14 cellular contexts compared by ENCODE assay signal in the genomic region with DNA sequence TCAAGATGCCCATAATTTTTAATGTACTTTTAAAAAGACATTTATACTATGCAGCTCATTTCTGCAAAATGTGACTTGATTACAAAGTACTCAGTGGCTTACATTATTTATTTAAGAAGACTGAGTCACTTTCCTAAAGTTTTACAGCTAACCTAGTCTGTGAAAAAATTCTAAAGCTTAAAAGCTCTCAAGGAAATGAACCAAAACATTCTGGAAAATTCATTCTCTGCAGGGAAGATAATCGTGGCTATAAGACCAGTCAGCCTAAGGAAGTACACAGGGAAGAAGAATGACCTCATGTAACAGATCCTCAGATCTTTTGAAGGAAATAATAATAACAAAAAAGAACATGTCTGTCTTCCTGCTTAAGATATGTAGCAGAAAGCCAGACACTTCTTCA.
DNase-seq lines count a peak whose midpoint lies in the region; ATAC-seq, FAIRE-seq and TF ChIP-seq lines count a peak whose summit lies in the region.
"Had no signal": no experiment of that assay in that cellular context is flagged by ENCODE, and none has a peak within 500 bp of the region (broad histone marks: within the 10 kb centered on the region; RNA-seq: fewer than 3 reads in every experiment).

No MANE protein-coding gene starts in this region.

- H3K27ac ChIP-seq in endothelial cell of umbilical vein (ENCODE audit: insufficient read depth, low read depth, low read length) (peak overlapping the region; percentile 87), aorta (ENCODE audit: low read depth in 1 of 2, low read length in 2 of 2) (no peak overlapping the region)
- H3K27ac ChIP-seq: neural progenitor cell, spleen had no signal

- no peaks in the 10 kb centered on the region for H3K9me3 Mint-ChIP-seq in chondrocyte (ENCODE audit: low read depth)
- H3K9me3 Mint-ChIP-seq: activated naive CD4-positive, alpha-beta T cell treated with anti-CD3 and anti-CD28 coated beads, Interleukin-2, amount 10 ng/mL, durations not matched to agents 7 days and 5 days; neural progenitor cell had no signal

- H3K4me2 ChIP-seq in endothelial cell of umbilical vein (ENCODE audit: insufficient read depth, low read length): peak overlapping the region; percentile 59
- H3K4me2 ChIP-seq: neural progenitor cell had no signal

- peak overlapping the region; percentile 65 for H3K9ac ChIP-seq in endothelial cell of umbilical vein (replicated peaks; ENCODE audit: extremely low read depth, insufficient read depth, low read length)
- H3K9ac ChIP-seq: neural progenitor cell had no signal

- CTCF ChIA-PET in endothelial cell of umbilical vein (lab: Charles Lee): interaction anchor here (1.1 to 8.0 kb wide), 7 partner anchors 12 to 105 kb away, joined by 3 to 54 read pairs (median 7); no protein-coding TSS in a partner anchor

- ATAC-seq in aorta (ENCODE audit: low FRiP score): no peak
- ATAC-seq in left colon: no peak

- 0 to 6% methylated on average over 1 of the region's 1 CpG for WGBS in aorta, 2 donors

- H3K27me3 Mint-ChIP-seq in chondrocyte (ENCODE audit: low read depth): no peaks in the 10 kb centered on the region
- H3K27me3 Mint-ChIP-seq: activated naive CD4-positive, alpha-beta T cell treated with anti-CD3 and anti-CD28 coated beads, Interleukin-2, amount 10 ng/mL, durations not matched to agents 7 days and 5 days had no signal

- POLR2A ChIA-PET in endothelial cell of umbilical vein (lab: Charles Lee): no interaction called here

- H3K27me3 ChIP-seq in endothelial cell of umbilical vein (ENCODE audit: control insufficient read depth in 2 of 2, insufficient read depth in 2 of 2, low read length in 2 of 2) (no peaks in the 10 kb centered on the region), aorta (ENCODE audit: control insufficient read depth in 1 of 2, insufficient read depth in 2 of 2, low read length in 1 of 2) (no peaks in the 10 kb centered on the region)
- H3K27me3 ChIP-seq: neural progenitor cell, spleen had no signal

- H3K4me1 ChIP-seq in endothelial cell of umbilical vein (ENCODE audit: control insufficient read depth, extremely low read depth, insufficient read depth, low read length): peaks cover 55% of the 10 kb centered on the region
- H3K4me1 ChIP-seq in aorta (ENCODE audit: control insufficient read depth in 1 of 2, insufficient read depth in 2 of 2, low read length in 2 of 2): peaks cover 0 to 5% of the 10 kb centered on the region in 2 donors
- H3K4me1 ChIP-seq: neural progenitor cell had no signal

- no peak overlapping the region for H3K4me3 Mint-ChIP-seq in chondrocyte (ENCODE audit: unreplicated experiment)
- H3K4me3 Mint-ChIP-seq: activated naive CD4-positive, alpha-beta T cell treated with anti-CD3 and anti-CD28 coated beads, Interleukin-2, amount 10 ng/mL, durations not matched to agents 7 days and 5 days; neural progenitor cell had no signal

- H3K9me1 ChIP-seq in endothelial cell of umbilical vein (replicated peaks; ENCODE audit: control insufficient read depth, extremely low read depth, insufficient read depth, low read length): no peaks in the 10 kb centered on the region

- no peaks in the 10 kb centered on the region for H4K20me1 ChIP-seq in endothelial cell of umbilical vein (replicated peaks; ENCODE audit: control insufficient read depth, extremely low read depth, insufficient read depth, low read length)

- H3K27ac Mint-ChIP-seq in chondrocyte (ENCODE audit: unreplicated experiment): no peak overlapping the region
- H3K27ac Mint-ChIP-seq: activated naive CD4-positive, alpha-beta T cell treated with anti-CD3 and anti-CD28 coated beads, Interleukin-2, amount 10 ng/mL, durations not matched to agents 7 days and 5 days; neural progenitor cell had no signal

- FAIRE-seq in endothelial cell of umbilical vein (lab: Jason Lieb, UNC): peak; percentile 94

- TF ChIP-seq CTCF in endothelial cell of umbilical vein (IDR thresholded peaks at IDR 0.05; ENCODE audit: extremely low read depth in 1 of 2, insufficient read depth in 1 of 2, low read depth in 1 of 2, low read length in 2 of 2) (no peak), chondrocyte (IDR thresholded peaks at IDR 0.05) (no peak)

- peaks cover 31% of the 10 kb centered on the region for H3K4me1 Mint-ChIP-seq in chondrocyte (ENCODE audit: low read depth)
- H3K4me1 Mint-ChIP-seq: activated naive CD4-positive, alpha-beta T cell treated with anti-CD3 and anti-CD28 coated beads, Interleukin-2, amount 10 ng/mL, durations not matched to agents 7 days and 5 days had no signal

- H2AFZ ChIP-seq in endothelial cell of umbilical vein (ENCODE audit: low read depth, low read length): peak overlapping the region; percentile 32
- H2AFZ ChIP-seq: neural progenitor cell had no signal

- H3K9me3 ChIP-seq in endothelial cell of umbilical vein (replicated peaks; ENCODE audit: control insufficient read depth, insufficient read depth, low read length): no peaks in the 10 kb centered on the region
- no peaks in the 10 kb centered on the region for H3K9me3 ChIP-seq in aorta (ENCODE audit: control insufficient read depth, low read length)
- H3K9me3 ChIP-seq: spleen had no signal

- dilution Hi-C loops in endothelial cell of umbilical vein (cut with MboI; ENCODE audit: extremely low pct_ligation_motif_present, low sequenced_read_pairs): no loop called here

- BruUV-seq in endothelial cell of umbilical vein (replicated peaks; lab: Mats Ljungman, UMichigan): no TSS peak

- H3K4me3 ChIP-seq in endothelial cell of umbilical vein (replicated peaks in 1 of 3; ENCODE audit: insufficient read depth in 1 of 3, low read depth in 1 of 3, low read length in 3 of 3) (no peak overlapping the region), aorta (ENCODE audit: low read length in 2 of 2) (no peak overlapping the region)
- H3K4me3 ChIP-seq: neural progenitor cell, spleen had no signal

- TF ChIP-seq POLR2A in endothelial cell of umbilical vein (IDR thresholded peaks at IDR 0.05; ENCODE audit: low read depth, low read length): no peak

- no peaks in the 10 kb centered on the region for H3K36me3 Mint-ChIP-seq in chondrocyte (ENCODE audit: low read depth)
- H3K36me3 Mint-ChIP-seq: activated naive CD4-positive, alpha-beta T cell treated with anti-CD3 and anti-CD28 coated beads, Interleukin-2, amount 10 ng/mL, durations not matched to agents 7 days and 5 days; neural progenitor cell had no signal

- H3K36me3 ChIP-seq in endothelial cell of umbilical vein (ENCODE audit: control insufficient read depth in 2 of 2, extremely low read depth in 1 of 2, insufficient read depth in 2 of 2, low read length in 2 of 2): no peaks in the 10 kb centered on the region
- H3K36me3 ChIP-seq in aorta (ENCODE audit: control insufficient read depth in 1 of 2, insufficient read depth in 2 of 2, low read length in 1 of 2): peaks cover 0 to 2% of the 10 kb centered on the region in 2 donors
- H3K36me3 ChIP-seq: neural progenitor cell, spleen had no signal

- H3K79me2 ChIP-seq in endothelial cell of umbilical vein (ENCODE audit: control insufficient read depth, insufficient read depth, low read length): no peaks in the 10 kb centered on the region

- DNase-seq in EH (ENCODE audit: low read depth): peak; percentile 92
- peak; percentile 44 for DNase-seq in RPMI7951 (ENCODE audit: low read depth)
- DNase-seq in endothelial cell of umbilical vein (ENCODE audit: low read depth, low spot score): peak; percentile 85
- peak; percentile 52 for DNase-seq in non-pigmented ciliary epithelial cell (ENCODE audit: low read depth)
- DNase-seq in chondrocyte (ENCODE audit: low spot score): no peak
- DNase-seq in HuH-7 (ENCODE audit: low spot score): no peak
- no peak for DNase-seq in aorta
- no peak for DNase-seq in left colon
- DNase-seq: activated naive CD4-positive, alpha-beta T cell treated with anti-CD3 and anti-CD28 coated beads, Interleukin-2, amount 10 ng/mL, durations not matched to agents 7 days and 5 days; NCI-H1417 treated with DMSO at 0.1 percent for 48 hours; NCI-H526 treated with DMSO at 0.1 percent for 48 hours; Right ventricle myocardium superior; spleen had no signal

- intact Hi-C loops in endothelial cell of umbilical vein (cut with micrococcal nuclease): loop anchor here (1.0 kb wide), 1 partner anchor 31 kb away; no protein-coding TSS in a partner anchor
- intact Hi-C loops in aorta (cut with DNase I): no loop called here
- intact Hi-C loops in left colon (cut with DNase I, micrococcal nuclease): no loop called here

TF ChIP-seq in endothelial cell of umbilical vein, 7 proteins besides CTCF, POLR2A, EP300 and RAD21:
- TF ChIP-seq EZH2 (IDR thresholded peaks at IDR 0.05; ENCODE audit: borderline replicate concordance, low read depth, low read length, severe bottlenecking): no peak
- peak; percentile 56 for TF ChIP-seq FOS (IDR thresholded peaks at IDR 0.05; ENCODE audit: borderline replicate concordance, insufficient read depth, low read length)
- TF ChIP-seq, protein P1, sequence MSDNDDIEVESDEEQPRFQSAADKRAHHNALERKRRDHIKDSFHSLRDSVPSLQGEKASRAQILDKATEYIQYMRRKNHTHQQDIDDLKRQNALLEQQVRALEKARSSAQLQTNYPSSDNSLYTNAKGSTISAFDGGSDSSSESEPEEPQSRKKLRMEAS (IDR thresholded peaks at IDR 0.05; ENCODE audit: insufficient read depth, insufficient read length): no peak
- TF ChIP-seq POLR2AphosphoS5 (IDR thresholded peaks at IDR 0.05; ENCODE audit: insufficient read depth, low read depth, low read length): no peak
- TF ChIP-seq JUN (IDR thresholded peaks at IDR 0.05; ENCODE audit: borderline replicate concordance, insufficient read depth, insufficient read length, low read depth): peak; percentile 40
- TF ChIP-seq GATA2 (IDR thresholded peaks at IDR 0.05; ENCODE audit: insufficient read depth, insufficient read length, low read depth, low read length): peak; percentile 58
- no peak for TF ChIP-seq MYC (IDR thresholded peaks at IDR 0.05; ENCODE audit: low read depth, low read length)

Comparison
In these comparisons a context has a peak if more than half of its experiments do, and no peak if none do; other contexts are left out.
1. DNase-seq: peak in EH (single experiment), RPMI7951 (single experiment), endothelial cell of umbilical vein (single experiment) and non-pigmented ciliary epithelial cell (single experiment); none in chondrocyte (single experiment), HuH-7 (single experiment), aorta (0 of 2) and left colon (0 of 2).